Comparison of ENCODE assay signal across 34 cellular contexts in genomic region chr1:175050992-175051391, GRCh38. TPM values are rescaled to one million over a fixed set of nuclear protein-coding genes. Genes with fewer than 3 reads are reported as not detected.
"Had no signal": no experiment of that assay in that cellular context is flagged by ENCODE, and none has a peak within 500 bp of the region (broad histone marks: within the 10 kb centered on the region; RNA-seq: fewer than 3 reads in every experiment).

No MANE protein-coding gene starts in this region.

- H3K9me3 ChIP-seq: MG63 had no signal

- H3K36me3 ChIP-seq: MG63 had no signal

- DNase-seq: Karpas-422, Kasumi-1, MG63, MM.1S, MV-4-11, NCI-H1048, NCI-H1092, NCI-H1092 treated with DMSO at 0.1 percent for 48 hours, NCI-H1105, NCI-H1105 treated with DMSO at 0.1 percent for 48 hours, NCI-H1417 treated with DMSO at 0.1 percent for 48 hours, NCI-H1436, NCI-H1436 treated with DMSO at 0.1 percent for 48 hours, NCI-H146, NCI-H1694, NCI-H1694 treated with DMSO at 0.1 percent for 48 hours, NCI-H1930, NCI-H2029, NCI-H2029 treated with DMSO at 0.1 percent for 48 hours, NCI-H2081, NCI-H2081 treated with DMSO at 0.1 percent for 48 hours, NCI-H2107, NCI-H2227 treated with DMSO at 0.1 percent for 48 hours, NCI-H226, NCI-H345, NCI-H446, NCI-H446 treated with DMSO at 0.1 percent for 48 hours, NCI-H510A, NCI-H510A treated with DMSO at 0.1 percent for 48 hours, NCI-H524 had no signal

- H3K4me3 ChIP-seq: MG63 had no signal

RNA-seq across cellular contexts. Expression of gene TNN, which starts 16.6 kb away (rescaled TPM):
- total RNA-seq: LHCN-M2, M059J, MCF 10A, NCI-H460 had no signal
